In genomic region chr7:2953099-2953498, GRCh38 we compare ENCODE assay signal across 17 cellular contexts.
DNase-seq lines count a peak whose midpoint lies in the region; ATAC-seq, FAIRE-seq and TF ChIP-seq lines count a peak whose summit lies in the region.
"Had no signal": no experiment of that assay in that cellular context is flagged by ENCODE, and none has a peak within 500 bp of the region (broad histone marks: within the 10 kb centered on the region; RNA-seq: fewer than 3 reads in every experiment).

No MANE protein-coding gene starts in this region.

- TF ChIP-seq CTCF in chondrocyte (IDR thresholded peaks at IDR 0.05) (no peak), natural killer cell (IDR thresholded peaks at IDR 0.05) (no peak), D721Med (IDR thresholded peaks at IDR 0.05; ENCODE audit: insufficient read depth, missing control alignments) (no peak), prostate gland (IDR thresholded peaks at IDR 0.05) (no peak)

- H3K27ac Mint-ChIP-seq in activated naive CD4-positive, alpha-beta T cell treated with anti-CD3 and anti-CD28 coated beads for 36 hours = peak overlapping the region; percentile 46
- H3K27ac Mint-ChIP-seq in chondrocyte (ENCODE audit: unreplicated experiment) (no peak overlapping the region), natural killer cell (peak overlapping the region; percentile 85 to 91)
- H3K27ac Mint-ChIP-seq: stimulated activated naive B cell treated with anti-CD40 and anti-IgM and Interleukin-4, amounts not matched to agents 10 μg/mL and 1 μg/mL and 100 μg/mL, for 72 hours had no signal

- TF ChIP-seq POLR2A in prostate gland (IDR thresholded peaks at IDR 0.05) = no peak

- no peak for ATAC-seq in natural killer cell
- ATAC-seq in GM19467 (IDR thresholded peaks at IDR 0.05; ENCODE audit: unreplicated experiment) = no peak
- ATAC-seq: pancreas; sciatic nerve; stimulated activated naive B cell treated with anti-CD40 and anti-IgM and Interleukin-4, amounts not matched to agents 10 μg/mL and 1 μg/mL and 100 μg/mL, for 72 hours had no signal

- no peak overlapping the region for H3K27ac ChIP-seq in prostate gland
- H3K27ac ChIP-seq: pancreas, tibial artery, VCaP had no signal

- H3K4me3 ChIP-seq in prostate gland = no peak overlapping the region
- H3K4me3 ChIP-seq: pancreas, tibial artery had no signal

- no peak for DNase-seq in activated naive CD4-positive, alpha-beta T cell treated with anti-CD3 and anti-CD28 coated beads for 36 hours
- no peak for DNase-seq in activated naive CD4-positive, alpha-beta T cell treated with anti-CD3 and anti-CD28 coated beads, Interleukin-2, amount 50 U/mL, for 16 hours
- DNase-seq in RKO (ENCODE audit: low spot score) (peak; percentile 15), chondrocyte (ENCODE audit: low spot score) (peak; percentile 5), natural killer cell (no peak), D721Med (ENCODE audit: insufficient read length, low spot score) (no peak), prostate gland (ENCODE audit: low spot score) (no peak)
- DNase-seq: activated gamma-delta T cell; NCI-H526; pancreas; SHP77 treated with DMSO at 0.1 percent for 48 hours; stimulated activated naive B cell treated with anti-CD40 and anti-IgM and Interleukin-4, amounts not matched to agents 10 μg/mL and 1 μg/mL and 100 μg/mL, for 72 hours; T-helper 1 cell had no signal

- no peaks in the 10 kb centered on the region for H3K36me3 ChIP-seq in prostate gland
- H3K36me3 ChIP-seq: pancreas, tibial artery had no signal

- no peaks in the 10 kb centered on the region for H3K27me3 ChIP-seq in prostate gland (replicated peaks; ENCODE audit: insufficient read depth)
- H3K27me3 ChIP-seq: pancreas, tibial artery had no signal

- H3K9me3 ChIP-seq in prostate gland = no peaks in the 10 kb centered on the region
- H3K9me3 ChIP-seq: pancreas had no signal

- no peaks in the 10 kb centered on the region for H3K4me1 ChIP-seq in prostate gland (replicated peaks)
- H3K4me1 ChIP-seq: pancreas, tibial artery had no signal

- CTCF ChIA-PET in activated naive CD4-positive, alpha-beta T cell treated with anti-CD3 and anti-CD28 coated beads for 36 hours (lab: Charles Lee) = interaction anchor here (1.2 to 1.8 kb wide), 2 partner anchors 15 to 112 kb away, joined by 3 to 5 read pairs; no protein-coding TSS in a partner anchor

- no peaks in the 10 kb centered on the region for H3K27me3 Mint-ChIP-seq in activated naive CD4-positive, alpha-beta T cell treated with anti-CD3 and anti-CD28 coated beads for 36 hours (ENCODE audit: low read depth)
- H3K27me3 Mint-ChIP-seq in chondrocyte (ENCODE audit: low read depth) (peaks cover 2% of the 10 kb centered on the region), natural killer cell (ENCODE audit: low read depth in 2 of 2) (no peaks in the 10 kb centered on the region)
- H3K27me3 Mint-ChIP-seq: stimulated activated naive B cell treated with anti-CD40 and anti-IgM and Interleukin-4, amounts not matched to agents 10 μg/mL and 1 μg/mL and 100 μg/mL, for 72 hours had no signal

- intact Hi-C loops in activated naive CD4-positive, alpha-beta T cell treated with anti-CD3 and anti-CD28 coated beads for 36 hours (cut with micrococcal nuclease) = no loop called here
- intact Hi-C loops in natural killer cell (cut with micrococcal nuclease) = loop anchor here (5.0 kb wide), 2 partner anchors 84 to 194 kb away; no protein-coding TSS in a partner anchor
- intact Hi-C loops in prostate gland (cut with DNase I) = no loop called here

- no peak for FAIRE-seq in D721Med (lab: Jason Lieb, UNC)
- FAIRE-seq: pancreas had no signal

- 45% methylated on average over 5 of the region's 5 CpGs for WGBS in prostate gland

- H3K36me3 Mint-ChIP-seq in activated naive CD4-positive, alpha-beta T cell treated with anti-CD3 and anti-CD28 coated beads for 36 hours (ENCODE audit: low read depth) = peaks cover 78% of the 10 kb centered on the region
- no peaks in the 10 kb centered on the region for H3K36me3 Mint-ChIP-seq in chondrocyte (ENCODE audit: low read depth)
- peaks cover 14% of the 10 kb centered on the region for H3K36me3 Mint-ChIP-seq in natural killer cell

- H3K4me3 Mint-ChIP-seq in activated naive CD4-positive, alpha-beta T cell treated with anti-CD3 and anti-CD28 coated beads for 36 hours = no peak overlapping the region
- no peak overlapping the region for H3K4me3 Mint-ChIP-seq in chondrocyte (ENCODE audit: unreplicated experiment)
- peak overlapping the region; percentile 21 for H3K4me3 Mint-ChIP-seq in natural killer cell
- H3K4me3 Mint-ChIP-seq: stimulated activated naive B cell treated with anti-CD40 and anti-IgM and Interleukin-4, amounts not matched to agents 10 μg/mL and 1 μg/mL and 100 μg/mL, for 72 hours had no signal

- peaks cover 87% of the 10 kb centered on the region for H3K4me1 Mint-ChIP-seq in activated naive CD4-positive, alpha-beta T cell treated with anti-CD3 and anti-CD28 coated beads for 36 hours (ENCODE audit: low read depth)
- H3K4me1 Mint-ChIP-seq in chondrocyte (ENCODE audit: low read depth) (peaks cover 6% of the 10 kb centered on the region), natural killer cell (peaks cover 80 to 82% of the 10 kb centered on the region in 2 donors)

- H3K9me3 Mint-ChIP-seq in activated naive CD4-positive, alpha-beta T cell treated with anti-CD3 and anti-CD28 coated beads for 36 hours = peaks cover 10% of the 10 kb centered on the region
- peaks cover 30% of the 10 kb centered on the region for H3K9me3 Mint-ChIP-seq in chondrocyte (ENCODE audit: low read depth)
- no peaks in the 10 kb centered on the region for H3K9me3 Mint-ChIP-seq in natural killer cell

Comparison
In these comparisons a context has a peak if more than half of its experiments do, and no peak if none do; other contexts are left out.
1. DNase-seq: peak in RKO (single experiment) and chondrocyte (single experiment); none in activated naive CD4-positive, alpha-beta T cell treated with anti-CD3 and anti-CD28 coated beads for 36 hours (single experiment), activated naive CD4-positive, alpha-beta T cell treated with anti-CD3 and anti-CD28 coated beads, Interleukin-2, amount 50 U/mL, for 16 hours (single experiment), natural killer cell (single experiment), D721Med (single experiment) and prostate gland (single experiment).